ENCODE assay signal across 24 cellular contexts in genomic region chr22:45602004-45602733, GRCh38.
DNase-seq lines count a peak whose midpoint lies in the region; FAIRE-seq and TF ChIP-seq lines count a peak whose summit lies in the region.
"Had no signal": no experiment of that assay in that cellular context is flagged by ENCODE, and none has a peak within 500 bp of the region (broad histone marks: within the 10 kb centered on the region; RNA-seq: fewer than 3 reads in every experiment).

No MANE protein-coding gene starts in this region.

- H3K4ac ChIP-seq in H1 (replicated peaks; ENCODE audit: insufficient read length, low read depth, low read length) = no peak overlapping the region
- no peak overlapping the region for H3K4ac ChIP-seq in neuronal stem cell (ENCODE audit: low read length)

- FAIRE-seq in HTR-8/SVneo (lab: Jason Lieb, UNC) (no peak), H1 (lab: Jason Lieb, UNC) (no peak)
- FAIRE-seq: D721Med, endothelial cell of umbilical vein, H54, HepG2 had no signal

- no peak overlapping the region for H2AFZ ChIP-seq in H1 (ENCODE audit: low read length)
- no peak overlapping the region for H2AFZ ChIP-seq in neuronal stem cell (ENCODE audit: low read length)

- POLR2A ChIA-PET in H1 (lab: Charles Lee; ENCODE audit: partially characterized antibody) = interaction anchor here (1.6 kb wide), 1 partner anchor 10 kb away, joined by 3 read pairs; no protein-coding TSS in a partner anchor

- H4K91ac ChIP-seq in H1 (replicated peaks; ENCODE audit: insufficient read length, low read length) = no peak overlapping the region
- no peak overlapping the region for H4K91ac ChIP-seq in neuronal stem cell (ENCODE audit: low read depth, low read length, poor library complexity)

- H3K4me3 Mint-ChIP-seq in mesothelial cell of epicardium = no peak overlapping the region
- H3K4me3 Mint-ChIP-seq: activated CD4-positive, alpha-beta memory T cell treated with anti-CD3 and anti-CD28 coated beads, Interleukin-2, amount 10 ng/mL, durations not matched to agents 7 days and 5 days; activated naive CD8-positive, alpha-beta T cell treated with anti-CD3 and anti-CD28 coated beads for 36 hours; stimulated activated memory B cell treated with anti-CD40 and anti-IgM and Interleukin-4, amounts not matched to agents 10 μg/mL and 1 μg/mL and 100 μg/mL, for 72 hours had no signal

- H3K27me3 ChIP-seq in BLaER1 (no peaks in the 10 kb centered on the region), H1 (replicated peaks in 1 of 4; ENCODE audit: control insufficient read depth in 3 of 4, extremely low read depth in 1 of 4, insufficient read depth in 3 of 4, low read length in 3 of 4) (no peaks in the 10 kb centered on the region), neuronal stem cell (ENCODE audit: control insufficient read depth in 3 of 3, insufficient read depth in 3 of 3, low read depth in 1 of 3, low read length in 3 of 3) (no peaks in the 10 kb centered on the region)
- H3K27me3 ChIP-seq: ascending aorta, dorsolateral prefrontal cortex, ovary had no signal

- 0 out of 2 replicates have a peak, but pooled peaks cover 4% of the 10 kb centered on the region for H3K36me3 ChIP-seq in BLaER1
- H3K36me3 ChIP-seq in H1 (ENCODE audit: control insufficient read depth in 2 of 4, insufficient read depth in 4 of 4, low read length in 3 of 4) = no peaks in the 10 kb centered on the region
- H3K36me3 ChIP-seq in neuronal stem cell (replicated peaks in 1 of 2; ENCODE audit: control insufficient read depth in 2 of 2, insufficient read depth in 2 of 2, low read length in 2 of 2) = peaks cover 0 to 1% of the 10 kb centered on the region in 2 donors
- H3K36me3 ChIP-seq: ovary had no signal

- H4K20me1 ChIP-seq in BLaER1 (no peaks in the 10 kb centered on the region), H1 (replicated peaks in 1 of 2; ENCODE audit: control insufficient read depth in 1 of 2, insufficient read depth in 2 of 2, low read length in 2 of 2) (peaks cover 0 to 3% of the 10 kb centered on the region in 2 experiments)

- H3K79me1 ChIP-seq in H1 (ENCODE audit: low read depth, low read length) (no peaks in the 10 kb centered on the region; the same call in 1 of the 2 replicates), neuronal stem cell (ENCODE audit: low read depth, low read length) (peaks cover 2% of the 10 kb centered on the region)

- H3K4me3 ChIP-seq in BLaER1 (peak overlapping the region; percentile 58; the same call in 1 of the 2 replicates), H1 (ENCODE audit: extremely low read depth in 1 of 4, insufficient read depth in 2 of 4, low read depth in 3 of 4, low read length in 4 of 4) (no peak overlapping the region), neuronal stem cell (ENCODE audit: low read length in 2 of 2) (no peak overlapping the region)
- H3K4me3 ChIP-seq: ascending aorta, ovary had no signal

- H3K9me3 Mint-ChIP-seq in mesothelial cell of epicardium = no peaks in the 10 kb centered on the region
- H3K9me3 Mint-ChIP-seq: activated CD4-positive, alpha-beta memory T cell treated with anti-CD3 and anti-CD28 coated beads, Interleukin-2, amount 10 ng/mL, durations not matched to agents 7 days and 5 days; activated naive CD8-positive, alpha-beta T cell treated with anti-CD3 and anti-CD28 coated beads for 36 hours; stimulated activated memory B cell treated with anti-CD40 and anti-IgM and Interleukin-4, amounts not matched to agents 10 μg/mL and 1 μg/mL and 100 μg/mL, for 72 hours had no signal

- H3K27ac Mint-ChIP-seq in mesothelial cell of epicardium = no peak overlapping the region
- H3K27ac Mint-ChIP-seq: activated CD4-positive, alpha-beta memory T cell treated with anti-CD3 and anti-CD28 coated beads, Interleukin-2, amount 10 ng/mL, durations not matched to agents 7 days and 5 days; activated naive CD8-positive, alpha-beta T cell treated with anti-CD3 and anti-CD28 coated beads for 36 hours; stimulated activated memory B cell treated with anti-CD40 and anti-IgM and Interleukin-4, amounts not matched to agents 10 μg/mL and 1 μg/mL and 100 μg/mL, for 72 hours had no signal

- H2BK12ac ChIP-seq in H1 (ENCODE audit: low read depth, low read length) (peak overlapping the region; percentile 35; the same call in 1 of the 2 replicates), neuronal stem cell (ENCODE audit: low read length) (no peak overlapping the region)

- H3K23ac ChIP-seq in H1 (ENCODE audit: insufficient read length) (no peak overlapping the region), neuronal stem cell (ENCODE audit: low read depth, low read length, poor library complexity) (peak overlapping the region; percentile 13)

- CTCF ChIA-PET in H1 (lab: Charles Lee; ENCODE audit: partially characterized antibody) = interaction anchor here (0.7 to 1.1 kb wide), 2 partner anchors 19 to 366 kb away, joined by 3 read pairs; no protein-coding TSS in a partner anchor

- H3K27me3 Mint-ChIP-seq in mesothelial cell of epicardium (ENCODE audit: low read depth) = no peaks in the 10 kb centered on the region

- peaks cover 63% of the 10 kb centered on the region for H3K4me1 Mint-ChIP-seq in mesothelial cell of epicardium

- peak overlapping the region; percentile 5; the same call in 1 of the 2 replicates for H2BK20ac ChIP-seq in H1 (ENCODE audit: low read length)

- no peak overlapping the region for H4K5ac ChIP-seq in H1 (ENCODE audit: insufficient read length, low read depth, low read length)

- 91% methylated on average over 8 of the region's 10 CpGs; no CpG with 5 or more reads in 1 of the 2 experiments for WGBS in H1 (ENCODE audit: extremely low coverage in 1 of 2, insufficient coverage in 1 of 2, insufficient read length in 1 of 2, insufficient replicate concordance in 2 of 2, low coverage in 1 of 2, low lambda C conversion rate in 2 of 2, missing lambda C conversion rate in 1 of 2), 2 experiments
- WGBS in neuronal stem cell (ENCODE audit: extremely low coverage in 2 of 2, insufficient read length in 2 of 2, insufficient replicate concordance in 1 of 2), 2 donors = no CpG with 5 or more reads among the region's 10 CpGs

- H3K56ac ChIP-seq in H1 (replicated peaks; ENCODE audit: insufficient read length, low read depth, low read length) = no peak overlapping the region

- no peak overlapping the region for H2BK120ac ChIP-seq in H1 (replicated peaks; ENCODE audit: low read depth, low read length)
- H2BK120ac ChIP-seq in neuronal stem cell (ENCODE audit: low read depth, low read length) = peak overlapping the region; percentile 7

- TF ChIP-seq CTCF in H1 (IDR thresholded peaks at IDR 0.05; ENCODE audit: control extremely low read depth in 1 of 3, insufficient read depth in 1 of 3, low read depth in 1 of 3, low read length in 3 of 3) (no peak), GM10266 (IDR thresholded peaks at IDR 0.05; ENCODE audit: control insufficient read depth, insufficient read depth, low read depth, missing control alignments) (no peak), mesothelial cell of epicardium (IDR thresholded peaks at IDR 0.05; ENCODE audit: unreplicated experiment) (no peak)

- H4K8ac ChIP-seq in H1 (ENCODE audit: extremely low read depth, insufficient read depth, low read length) (no peak overlapping the region), neuronal stem cell (ENCODE audit: low read depth, low read length) (no peak overlapping the region)

- H3K4me1 ChIP-seq in BLaER1 = peaks cover 58% of the 10 kb centered on the region
- H3K4me1 ChIP-seq in H1 (replicated peaks in 1 of 4; ENCODE audit: control insufficient read depth in 3 of 4, insufficient read depth in 4 of 4, low read length in 3 of 4) = peaks cover 0 to 6% (median 2%) of the 10 kb centered on the region in 4 experiments; a peak in 3 of 7 replicates
- H3K4me1 ChIP-seq in neuronal stem cell (ENCODE audit: control insufficient read depth in 2 of 2, insufficient read depth in 1 of 2, low read depth in 1 of 2, low read length in 2 of 2) = peaks cover 0 to 2% of the 10 kb centered on the region in 2 donors
- H3K4me1 ChIP-seq: ascending aorta had no signal

- H2AK5ac ChIP-seq in H1 (ENCODE audit: low read depth, low read length) (no peak overlapping the region; the same call in 1 of the 2 replicates), neuronal stem cell (ENCODE audit: low read depth, low read length) (no peak overlapping the region)

- H3K14ac ChIP-seq in H1 (ENCODE audit: insufficient read length) (no peak overlapping the region), neuronal stem cell (ENCODE audit: low read length) (no peak overlapping the region)

- H2BK15ac ChIP-seq in H1 (ENCODE audit: low read length) (0 out of 2 replicates have a peak overlapping the region, but pooled peaks have one; percentile 66), neuronal stem cell (ENCODE audit: low read length) (no peak overlapping the region)

- no peaks in the 10 kb centered on the region for H3K23me2 ChIP-seq in H1 (ENCODE audit: low read depth, low read length)

- peak; percentile 18 for DNase-seq in HTR-8/SVneo (ENCODE audit: insufficient read length, low spot score)
- no peak for DNase-seq in H1 (ENCODE audit: low read depth in 1 of 2, low spot score in 2 of 2)
- DNase-seq in neuronal stem cell (ENCODE audit: low spot score) = no peak
- no peak for DNase-seq in NCI-H1092 (lab: John Stamatoyannopoulos, UW)
- DNase-seq in GM10266 (ENCODE audit: extremely low spot score) = no peak
- DNase-seq in GDM1 (lab: John Stamatoyannopoulos, UW) = no peak
- no peak for DNase-seq in mesothelial cell of epicardium (ENCODE audit: low spot score in 2 of 2, unreplicated experiment in 2 of 2)
- DNase-seq: activated CD4-positive, alpha-beta memory T cell treated with anti-CD3 and anti-CD28 coated beads, Interleukin-2, amount 10 ng/mL, durations not matched to agents 7 days and 5 days; activated effector memory CD4-positive, alpha-beta T cell treated with Interleukin-2 at 50 U/mL for 16 hours; activated naive CD8-positive, alpha-beta T cell treated with anti-CD3 and anti-CD28 coated beads for 36 hours; central memory CD4-positive, alpha-beta T cell; dorsolateral prefrontal cortex; glutamatergic neuron; ovary; Right ventricle myocardium superior; stimulated activated CD4-positive, alpha-beta T cell treated with anti-CD3 and anti-CD28 coated beads, Interleukin-4, amount 100 ng/mL, for 1 hour had no signal

- H3K9ac ChIP-seq in BLaER1 = peak overlapping the region; percentile 40; the same call in 1 of the 2 replicates
- peak overlapping the region in 1 of 4 experiments; percentile 39; a peak in 2 of 7 replicates for H3K9ac ChIP-seq in H1 (replicated peaks in 1 of 4; ENCODE audit: extremely low read depth in 1 of 4, low read depth in 3 of 4, low read length in 3 of 4)
- no peak overlapping the region for H3K9ac ChIP-seq in neuronal stem cell (ENCODE audit: low read depth, low read length, poor library complexity)

- H3K27ac ChIP-seq in BLaER1 = peak overlapping the region; percentile 59; the same call in 1 of the 2 replicates
- no peak overlapping the region for H3K27ac ChIP-seq in H1 (ENCODE audit: low read depth, low read length)
- H3K27ac ChIP-seq in neuronal stem cell (replicated peaks; ENCODE audit: low read length) = no peak overlapping the region
- H3K27ac ChIP-seq: ascending aorta, dorsolateral prefrontal cortex, HL-60, ovary had no signal

- H3K9me3 ChIP-seq in BLaER1 = no peaks in the 10 kb centered on the region
- H3K9me3 ChIP-seq in H1 (ENCODE audit: insufficient read depth in 2 of 2, low read depth in 1 of 2, low read length in 1 of 2) = no peaks in the 10 kb centered on the region
- no peaks in the 10 kb centered on the region for H3K9me3 ChIP-seq in neuronal stem cell (replicated peaks in 1 of 2; ENCODE audit: control insufficient read depth in 2 of 2, insufficient read depth in 1 of 2, low read depth in 1 of 2, low read length in 2 of 2)
- H3K9me3 ChIP-seq: ascending aorta, ovary had no signal

- peak overlapping the region; percentile 40 for H2BK5ac ChIP-seq in H1 (ENCODE audit: low read depth, low read length)
- H2BK5ac ChIP-seq in neuronal stem cell (ENCODE audit: low read length) = peak overlapping the region; percentile 40

- TF ChIP-seq RAD21 in H1 (IDR thresholded peaks at IDR 0.05 in 1 of 2, conservative IDR thresholded peaks at IDR 0.05 in 1 of 2; ENCODE audit: low read depth in 2 of 2, low read length in 2 of 2) = no peak

- no peaks in the 10 kb centered on the region for H3K79me2 ChIP-seq in H1 (ENCODE audit: control insufficient read depth in 1 of 2, insufficient read depth in 2 of 2, low read length in 2 of 2)

- peak overlapping the region; percentile 84 for H3K4me2 ChIP-seq in BLaER1
- H3K4me2 ChIP-seq in H1 (ENCODE audit: insufficient read depth in 1 of 2, low read depth in 2 of 2, low read length in 2 of 2) = no peak overlapping the region
- H3K4me2 ChIP-seq in neuronal stem cell (ENCODE audit: insufficient read depth, low read length, poor library complexity, severe bottlenecking) = no peak overlapping the region

- no peak for TF ChIP-seq POLR2A in H1 (IDR thresholded peaks at IDR 0.05; ENCODE audit: control extremely low read depth in 1 of 2, low read depth in 2 of 2, low read length in 2 of 2)

- H3K18ac ChIP-seq in H1 (ENCODE audit: extremely low read depth, low read length) (no peak overlapping the region), neuronal stem cell (ENCODE audit: low read length) (peak overlapping the region; percentile 29)

- no peak for TF ChIP-seq EP300 in H1 (IDR thresholded peaks at IDR 0.05; ENCODE audit: borderline replicate concordance in 1 of 2, low read depth in 2 of 2, low read length in 2 of 2)

- H3K36me3 Mint-ChIP-seq in mesothelial cell of epicardium = peaks cover 1% of the 10 kb centered on the region
- H3K36me3 Mint-ChIP-seq: activated naive CD8-positive, alpha-beta T cell treated with anti-CD3 and anti-CD28 coated beads for 36 hours; stimulated activated memory B cell treated with anti-CD40 and anti-IgM and Interleukin-4, amounts not matched to agents 10 μg/mL and 1 μg/mL and 100 μg/mL, for 72 hours had no signal
